9 cellular contexts compared by ENCODE assay signal in the genomic region with DNA sequence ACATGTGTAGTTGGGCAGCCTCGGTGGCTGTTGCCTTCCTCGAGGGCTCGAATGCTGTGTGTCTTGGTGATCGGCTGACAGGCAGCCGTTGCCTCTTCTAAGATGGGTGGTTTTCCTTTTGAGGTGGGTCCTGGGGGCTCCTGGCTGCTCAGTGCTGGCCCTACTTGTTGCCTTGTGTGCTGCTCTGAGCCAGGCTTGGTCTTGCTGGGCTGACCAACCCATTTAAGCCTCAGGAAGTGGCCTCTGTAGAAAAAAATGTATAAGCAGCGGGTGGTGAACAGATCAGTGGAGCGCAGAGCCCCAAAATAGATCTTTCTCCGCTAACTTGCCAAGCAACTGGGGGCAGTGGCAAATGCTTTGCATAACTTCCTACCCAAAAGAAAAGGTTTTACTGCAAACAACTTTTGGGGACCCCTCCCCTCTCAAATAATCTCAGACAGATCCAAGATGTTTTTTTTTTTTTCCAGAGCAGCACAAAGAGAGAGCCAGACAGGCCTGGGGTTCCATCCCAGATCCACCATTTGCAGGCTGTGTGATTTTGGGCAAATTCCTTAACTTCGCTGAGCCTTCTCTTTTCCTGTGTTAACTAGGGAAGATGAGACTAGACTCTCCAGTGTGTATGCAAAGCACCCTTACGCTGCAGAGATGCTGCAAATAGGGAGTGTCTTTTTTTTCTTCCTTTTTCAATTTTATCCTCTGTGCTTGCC. TPM values are rescaled to one million over a fixed set of nuclear protein-coding genes. Genes with fewer than 3 reads are reported as not detected.
DNase-seq lines count a peak whose midpoint lies in the region; ATAC-seq and TF ChIP-seq lines count a peak whose summit lies in the region.
"Had no signal": no experiment of that assay in that cellular context is flagged by ENCODE, and none has a peak within 500 bp of the region (broad histone marks: within the 10 kb centered on the region; RNA-seq: fewer than 3 reads in every experiment).

No MANE protein-coding gene starts in this region.

- H3K4me1 ChIP-seq in GM23338 (ENCODE audit: insufficient read depth) (peaks cover 20% of the 10 kb centered on the region), Loucy (ENCODE audit: insufficient read depth, low read length, poor library complexity, severe bottlenecking) (peaks cover 62% of the 10 kb centered on the region)
- H3K4me1 ChIP-seq in effector memory CD4-positive, alpha-beta T cell (ENCODE audit: control insufficient read depth, insufficient read depth, low read length, poor library complexity, severe bottlenecking), result no peaks in the 10 kb centered on the region

- peak overlapping the region; percentile 15; the same call in 1 of the 2 replicates for H3K27ac ChIP-seq in GM23338 (ENCODE audit: low read depth)
- H3K27ac ChIP-seq in effector memory CD4-positive, alpha-beta T cell (ENCODE audit: insufficient read depth, low read length, poor library complexity, severe bottlenecking), result no peak overlapping the region

- no peaks in the 10 kb centered on the region for H3K9me2 ChIP-seq in GM23338 (ENCODE audit: insufficient read depth)
- no peaks in the 10 kb centered on the region for H3K9me2 ChIP-seq in Loucy (replicated peaks; ENCODE audit: low read depth, low read length)

- H3K27me3 Mint-ChIP-seq in GM23338 (ENCODE audit: insufficient read depth, low read depth, poor library complexity) (peaks cover 8% of the 10 kb centered on the region), naive B cell (no peaks in the 10 kb centered on the region)

- H3K4me3 Mint-ChIP-seq in GM23338 (no peak overlapping the region), naive B cell (peak overlapping the region; percentile 86 to 95 (median 90))

- H3K9me3 ChIP-seq in Loucy (ENCODE audit: insufficient read depth, low read depth, low read length), result no peaks in the 10 kb centered on the region
- no peaks in the 10 kb centered on the region for H3K9me3 ChIP-seq in effector memory CD4-positive, alpha-beta T cell (ENCODE audit: control insufficient read depth, low read length)

- H3K79me2 ChIP-seq in GM23338 (replicated peaks; ENCODE audit: insufficient read depth) (no peaks in the 10 kb centered on the region), Loucy (ENCODE audit: insufficient read depth, low read length) (peaks cover 47% of the 10 kb centered on the region)

- peak overlapping the region; percentile 28 for H3K4me2 ChIP-seq in GM23338
- peak overlapping the region; percentile 65 for H3K4me2 ChIP-seq in Loucy (ENCODE audit: low read depth, low read length, poor library complexity, severe bottlenecking)

- peak overlapping the region; percentile 63 for H3K9ac ChIP-seq in Loucy (ENCODE audit: low read depth, low read length, poor library complexity, severe bottlenecking)

- peak overlapping the region; percentile 11; the same call in 1 of the 2 replicates for H2AFZ ChIP-seq in GM23338
- H2AFZ ChIP-seq in Loucy (ENCODE audit: low read length), result no peak overlapping the region

- no peaks in the 10 kb centered on the region; the same call in 1 of the 2 replicates for H3F3A ChIP-seq in GM23338 (replicated peaks; ENCODE audit: low read depth)
- peaks cover 4% of the 10 kb centered on the region; the same call in 1 of the 2 replicates for H3F3A ChIP-seq in Loucy (ENCODE audit: low read depth)

- ATAC-seq in GM18858 (IDR thresholded peaks at IDR 0.05; ENCODE audit: unreplicated experiment) (peak; percentile 35), GM23338 (peak; percentile 55), naive B cell (ENCODE audit: low read depth in 2 of 2) (peak; percentile 24 to 32)

- H3K36me3 ChIP-seq in GM23338 (ENCODE audit: insufficient read depth), result no peaks in the 10 kb centered on the region
- H3K36me3 ChIP-seq in Loucy (ENCODE audit: insufficient read depth, low read length), result no peaks in the 10 kb centered on the region
- no peaks in the 10 kb centered on the region for H3K36me3 ChIP-seq in effector memory CD4-positive, alpha-beta T cell (ENCODE audit: control insufficient read depth, insufficient read depth, low read length)

- H4K20me1 ChIP-seq in GM23338 (replicated peaks; ENCODE audit: insufficient read depth), result no peaks in the 10 kb centered on the region
- no peaks in the 10 kb centered on the region for H4K20me1 ChIP-seq in Loucy (ENCODE audit: insufficient read depth, low read length, poor library complexity, severe bottlenecking)

- TF ChIP-seq CTCF in GM23338 (conservative IDR thresholded peaks at IDR 0.05; ENCODE audit: low read depth in 2 of 2), result no peak
- TF ChIP-seq CTCF in Loucy (conservative IDR thresholded peaks at IDR 0.05; ENCODE audit: low read length), result no peak

- DNase-seq in GM23338 (ENCODE audit: low spot score) (peak; percentile 42), naive B cell (peak; percentile 74), GDM1 (lab: John Stamatoyannopoulos, UW) (no peak), NCI-H526 treated with DMSO at 0.1 percent for 48 hours (lab: John Stamatoyannopoulos, UW) (no peak)
- no peak for DNase-seq in activated CD4-positive, alpha-beta T cell treated with anti-CD3 and anti-CD28 coated beads for 48 hours
- no peak for DNase-seq in effector memory CD4-positive, alpha-beta T cell
- DNase-seq: T-helper 1 cell had no signal

- H3K4me1 Mint-ChIP-seq in GM23338 (peaks cover 26% of the 10 kb centered on the region), naive B cell (peaks cover 81 to 94% (median 92%) of the 10 kb centered on the region in 3 donors)

- H3K36me3 Mint-ChIP-seq in GM23338 (ENCODE audit: low read depth) (peaks cover 4% of the 10 kb centered on the region; the same call in 2 of the 3 replicates), naive B cell (peaks cover 16% of the 10 kb centered on the region in 2 donors)

- H3K4me3 ChIP-seq in GM23338, result no peak overlapping the region
- no peak overlapping the region for H3K4me3 ChIP-seq in Loucy (ENCODE audit: low read length, poor library complexity, severe bottlenecking)
- no peak overlapping the region for H3K4me3 ChIP-seq in effector memory CD4-positive, alpha-beta T cell (ENCODE audit: insufficient read depth, low read depth, low read length, poor library complexity, severe bottlenecking)

- H3K27ac Mint-ChIP-seq in GM23338, result peak overlapping the region; percentile 60; the same call in 1 of the 2 replicates
- H3K27ac Mint-ChIP-seq in naive B cell, result peak overlapping the region; percentile 98 to 100 (median 99)

- H3K27me3 ChIP-seq in GM23338 (ENCODE audit: insufficient read depth) (no peaks in the 10 kb centered on the region), Loucy (ENCODE audit: insufficient read depth, low read length, poor library complexity, severe bottlenecking) (no peaks in the 10 kb centered on the region)
- H3K27me3 ChIP-seq in effector memory CD4-positive, alpha-beta T cell (replicated peaks; ENCODE audit: control insufficient read depth, insufficient read depth, low read length, poor library complexity, severe bottlenecking), result no peaks in the 10 kb centered on the region

- H3K9me3 Mint-ChIP-seq in GM23338 (0 out of 3 replicates have a peak, but pooled peaks cover 3% of the 10 kb centered on the region), naive B cell (peaks cover 0 to 5% (median 0%) of the 10 kb centered on the region in 7 donors)

TF ChIP-seq in GM23338, 12 proteins besides CTCF, POLR2A, EP300 and RAD21:
- TF ChIP-seq, protein P1, sequence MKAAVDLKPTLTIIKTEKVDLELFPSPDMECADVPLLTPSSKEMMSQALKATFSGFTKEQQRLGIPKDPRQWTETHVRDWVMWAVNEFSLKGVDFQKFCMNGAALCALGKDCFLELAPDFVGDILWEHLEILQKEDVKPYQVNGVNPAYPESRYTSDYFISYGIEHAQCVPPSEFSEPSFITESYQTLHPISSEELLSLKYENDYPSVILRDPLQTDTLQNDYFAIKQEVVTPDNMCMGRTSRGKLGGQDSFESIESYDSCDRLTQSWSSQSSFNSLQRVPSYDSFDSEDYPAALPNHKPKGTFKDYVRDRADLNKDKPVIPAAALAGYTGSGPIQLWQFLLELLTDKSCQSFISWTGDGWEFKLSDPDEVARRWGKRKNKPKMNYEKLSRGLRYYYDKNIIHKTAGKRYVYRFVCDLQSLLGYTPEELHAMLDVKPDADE (IDR thresholded peaks at IDR 0.05), result no peak
- TF ChIP-seq EZH2phosphoT487 (IDR thresholded peaks at IDR 0.05; ENCODE audit: unreplicated experiment), result no peak
- no peak for TF ChIP-seq NANOG (IDR thresholded peaks at IDR 0.05; ENCODE audit: borderline replicate concordance)
- TF ChIP-seq POLR2AphosphoS5 (IDR thresholded peaks at IDR 0.05; ENCODE audit: low read depth), result no peak
- no peak for TF ChIP-seq JUNB (IDR thresholded peaks at IDR 0.05; ENCODE audit: unreplicated experiment)
- TF ChIP-seq, protein P2, sequence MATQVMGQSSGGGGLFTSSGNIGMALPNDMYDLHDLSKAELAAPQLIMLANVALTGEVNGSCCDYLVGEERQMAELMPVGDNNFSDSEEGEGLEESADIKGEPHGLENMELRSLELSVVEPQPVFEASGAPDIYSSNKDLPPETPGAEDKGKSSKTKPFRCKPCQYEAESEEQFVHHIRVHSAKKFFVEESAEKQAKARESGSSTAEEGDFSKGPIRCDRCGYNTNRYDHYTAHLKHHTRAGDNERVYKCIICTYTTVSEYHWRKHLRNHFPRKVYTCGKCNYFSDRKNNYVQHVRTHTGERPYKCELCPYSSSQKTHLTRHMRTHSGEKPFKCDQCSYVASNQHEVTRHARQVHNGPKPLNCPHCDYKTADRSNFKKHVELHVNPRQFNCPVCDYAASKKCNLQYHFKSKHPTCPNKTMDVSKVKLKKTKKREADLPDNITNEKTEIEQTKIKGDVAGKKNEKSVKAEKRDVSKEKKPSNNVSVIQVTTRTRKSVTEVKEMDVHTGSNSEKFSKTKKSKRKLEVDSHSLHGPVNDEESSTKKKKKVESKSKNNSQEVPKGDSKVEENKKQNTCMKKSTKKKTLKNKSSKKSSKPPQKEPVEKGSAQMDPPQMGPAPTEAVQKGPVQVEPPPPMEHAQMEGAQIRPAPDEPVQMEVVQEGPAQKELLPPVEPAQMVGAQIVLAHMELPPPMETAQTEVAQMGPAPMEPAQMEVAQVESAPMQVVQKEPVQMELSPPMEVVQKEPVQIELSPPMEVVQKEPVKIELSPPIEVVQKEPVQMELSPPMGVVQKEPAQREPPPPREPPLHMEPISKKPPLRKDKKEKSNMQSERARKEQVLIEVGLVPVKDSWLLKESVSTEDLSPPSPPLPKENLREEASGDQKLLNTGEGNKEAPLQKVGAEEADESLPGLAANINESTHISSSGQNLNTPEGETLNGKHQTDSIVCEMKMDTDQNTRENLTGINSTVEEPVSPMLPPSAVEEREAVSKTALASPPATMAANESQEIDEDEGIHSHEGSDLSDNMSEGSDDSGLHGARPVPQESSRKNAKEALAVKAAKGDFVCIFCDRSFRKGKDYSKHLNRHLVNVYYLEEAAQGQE (IDR thresholded peaks at IDR 0.05; ENCODE audit: unreplicated experiment), result no peak
- TF ChIP-seq STAT1 (IDR thresholded peaks at IDR 0.05; ENCODE audit: unreplicated experiment), result no peak
- no peak for TF ChIP-seq CREB1 (CRISPR knock-in tag; IDR thresholded peaks at IDR 0.05; ENCODE audit: low read depth)
- TF ChIP-seq EZH2 (IDR thresholded peaks at IDR 0.05; ENCODE audit: low read depth, unreplicated experiment), result no peak

RNA-seq across cellular contexts. Expression of a gene that starts 42.5 kb away (rescaled TPM):
- total RNA-seq in GM23338 (2014; rRNA removed; shearing (Covaris generic)), result 3.6 and 5.9 TPM in 2 replicates
- polyA plus RNA-seq in GM23338 (2016; fragmentation: Nextera tagmentation; extraction: Ambion mirVana), result 1.4 and 2.4 TPM in 2 replicates
- 100 to 1,000 TPM in 2 of 6 donors, 10 to 100 TPM in 4; 65.1 to 119 (median 92.5) TPM for polyA plus RNA-seq in naive B cell (ENCODE audit: low read depth in 6 of 6)

Comparison
In these comparisons a context has a peak if more than half of its experiments do, and no peak if none do; other contexts are left out.
1. DNase-seq: peak in GM23338 (single experiment) and naive B cell (single experiment); none in GDM1 (single experiment), NCI-H526 treated with DMSO at 0.1 percent for 48 hours (single experiment), activated CD4-positive, alpha-beta T cell treated with anti-CD3 and anti-CD28 coated beads for 48 hours (single experiment) and effector memory CD4-positive, alpha-beta T cell (0 of 3).
2. RNA of a gene that starts 42.5 kb away (polyA plus RNA-seq): 65.1 to 119 TPM in naive B cell; 1.4 to 2.4 TPM in GM23338; every median in the first group is over 10 times any median in the second.
3. Peak in every context shown above with its lines, with median percentiles within 50 percentile points of each other: ATAC-seq.